ENCODE assay signal across 1 cellular context in genomic region chr16:31201511-31202401, GRCh38.
TF ChIP-seq lines count a peak whose summit lies in the region.

No MANE protein-coding gene starts in this region.

TF ChIP-seq in K562, 482 proteins besides CTCF, POLR2A, EP300 and RAD21 (continued from another document and continues in another):
- TF ChIP-seq IRF1 (CRISPR knock-in tag; IDR thresholded peaks at IDR 0.05; ENCODE audit: borderline replicate concordance) (no peak), PTTG1 (tag; IDR thresholded peaks at IDR 0.05; ENCODE audit: low read depth) (no peak), HCFC1 (IDR thresholded peaks at IDR 0.05; ENCODE audit: low read depth, low read length) (no peak), ZKSCAN1 (IDR thresholded peaks at IDR 0.05; ENCODE audit: low read depth, low read length) (no peak), ELF2 (CRISPR knock-in tag; IDR thresholded peaks at IDR 0.05) (no peak), ZNF512 (tag; IDR thresholded peaks at IDR 0.05) (no peak), FOXP4 (CRISPR knock-in tag; IDR thresholded peaks at IDR 0.05; ENCODE audit: borderline replicate concordance) (peak; percentile 58; the same call in 1 of the 2 replicates), POU5F1 (IDR thresholded peaks at IDR 0.05; ENCODE audit: borderline replicate concordance, low read depth, low read length, partially characterized antibody) (no peak), ZNF23 (CRISPR knock-in tag; IDR thresholded peaks at IDR 0.05) (no peak), ZNF444 (CRISPR knock-in tag; IDR thresholded peaks at IDR 0.05) (no peak), ILF3 (IDR thresholded peaks at IDR 0.05; ENCODE audit: borderline replicate concordance) (no peak), IRF9 (tag; IDR thresholded peaks at IDR 0.05) (no peak), EGR1 (conservative IDR thresholded peaks at IDR 0.05) (peak; percentile 57), PRMT5 (CRISPR knock-in tag; IDR thresholded peaks at IDR 0.05) (no peak), KAT2B (IDR thresholded peaks at IDR 0.05; ENCODE audit: low read depth, low read length) (no peak), NR2C2 (CRISPR knock-in tag; IDR thresholded peaks at IDR 0.05) (0 out of 2 replicates have a peak, but pooled peaks have one; percentile 29), NR2C2 (tag; IDR thresholded peaks at IDR 0.05) (no peak), ZNF184 (CRISPR knock-in tag; IDR thresholded peaks at IDR 0.05) (no peak), NFIC (IDR thresholded peaks at IDR 0.05) (peak; percentile 57), NELFE (IDR thresholded peaks at IDR 0.05; ENCODE audit: insufficient read depth, insufficient read length) (no peak), KDM5B (IDR thresholded peaks at IDR 0.05; ENCODE audit: insufficient replicate concordance, low read depth, low read length) (peak; percentile 70), CBFB (CRISPR knock-in tag; IDR thresholded peaks at IDR 0.05) (no peak), HDAC2 (IDR thresholded peaks at IDR 0.05) (no peak), ID3 (CRISPR knock-in tag; IDR thresholded peaks at IDR 0.05) (no peak), ID3 (tag; IDR thresholded peaks at IDR 0.05) (no peak), GATA2 (CRISPR knock-in tag; IDR thresholded peaks at IDR 0.05) (no peak), NR0B1 (IDR thresholded peaks at IDR 0.05; ENCODE audit: partially characterized antibody) (no peak), RFX5 (IDR thresholded peaks at IDR 0.05; ENCODE audit: low read depth, low read length) (no peak), SLC30A9 (CRISPR knock-in tag; IDR thresholded peaks at IDR 0.05) (no peak), POLR2G (IDR thresholded peaks at IDR 0.05; ENCODE audit: low read depth, low read length) (peak; percentile 63), ZNF140 (CRISPR knock-in tag; IDR thresholded peaks at IDR 0.05) (no peak), ZNF395 (CRISPR knock-in tag; IDR thresholded peaks at IDR 0.05) (no peak), TCF3 (CRISPR knock-in tag; IDR thresholded peaks at IDR 0.05) (no peak), ZNF165 (CRISPR knock-in tag; IDR thresholded peaks at IDR 0.05; ENCODE audit: borderline replicate concordance) (no peak), TBL1XR1 (IDR thresholded peaks at IDR 0.05; ENCODE audit: low read length in 2 of 2) (no peak), ZNF217 (CRISPR knock-in tag; IDR thresholded peaks at IDR 0.05) (no peak), HDAC6 (IDR thresholded peaks at IDR 0.05; ENCODE audit: low read depth, low read length) (no peak), ARID2 (IDR thresholded peaks at IDR 0.05) (no peak), ZHX1 (conservative IDR thresholded peaks at IDR 0.05; ENCODE audit: low read length) (no peak), ZNF282 (CRISPR knock-in tag; IDR thresholded peaks at IDR 0.05) (peak; percentile 62; the same call in 1 of the 2 replicates), KLF13 (tag; IDR thresholded peaks at IDR 0.05; ENCODE audit: borderline replicate concordance, low read depth) (no peak), TGIF2 (CRISPR knock-in tag; IDR thresholded peaks at IDR 0.05) (no peak), PML (IDR thresholded peaks at IDR 0.05; ENCODE audit: low read length) (no peak), XRCC3 (IDR thresholded peaks at IDR 0.05) (no peak), MITF (IDR thresholded peaks at IDR 0.05) (no peak), PHF8 (IDR thresholded peaks at IDR 0.05; ENCODE audit: borderline replicate concordance, low read length) (0 out of 2 replicates have a peak, but pooled peaks have one; percentile 13), RBM25 (IDR thresholded peaks at IDR 0.05; ENCODE audit: low read depth, low read length, severe bottlenecking) (no peak), SREBF2 (CRISPR knock-in tag; IDR thresholded peaks at IDR 0.05) (no peak), NCOA1 (IDR thresholded peaks at IDR 0.05; ENCODE audit: low read depth) (no peak), ATF7 (IDR thresholded peaks at IDR 0.05) (no peak), SMARCA5 (IDR thresholded peaks at IDR 0.05) (no peak), SMARCE1 (IDR thresholded peaks at IDR 0.05) (no peak), MTA3 (IDR thresholded peaks at IDR 0.05; ENCODE audit: borderline replicate concordance) (0 out of 2 replicates have a peak, but pooled peaks have one; percentile 28), SIN3A (IDR thresholded peaks at IDR 0.05; ENCODE audit: borderline replicate concordance in 2 of 2, control insufficient read depth in 1 of 2, low read depth in 2 of 2, low read length in 2 of 2) (no peak; a peak in 1 of 4 replicates), BMI1 (IDR thresholded peaks at IDR 0.05; ENCODE audit: low read length) (no peak), ZNF75A (CRISPR knock-in tag; IDR thresholded peaks at IDR 0.05) (no peak), E2F5 (CRISPR knock-in tag; IDR thresholded peaks at IDR 0.05) (no peak), TFAM (CRISPR knock-in tag; conservative IDR thresholded peaks at IDR 0.05) (no peak), ZNF57 (CRISPR knock-in tag; IDR thresholded peaks at IDR 0.05) (no peak), NCOA2 (IDR thresholded peaks at IDR 0.05; ENCODE audit: partially characterized antibody in 2 of 2) (no peak), CCNT2 (IDR thresholded peaks at IDR 0.05; ENCODE audit: borderline replicate concordance, extremely low read depth, insufficient read length, low read depth, low read length) (no peak), TEAD4 (IDR thresholded peaks at IDR 0.05; ENCODE audit: low read length) (no peak), TEAD4 (CRISPR knock-in tag; IDR thresholded peaks at IDR 0.05; ENCODE audit: borderline replicate concordance) (no peak), ZBTB8A (IDR thresholded peaks at IDR 0.05; ENCODE audit: partially characterized antibody) (no peak), OTX1 (CRISPR knock-in tag; IDR thresholded peaks at IDR 0.05) (no peak), ZNF780A (CRISPR knock-in tag; IDR thresholded peaks at IDR 0.05) (no peak), RAD51 (IDR thresholded peaks at IDR 0.05; ENCODE audit: borderline replicate concordance, low read depth) (no peak), MAFF (IDR thresholded peaks at IDR 0.05; ENCODE audit: low read length) (no peak), SMC3 (conservative IDR thresholded peaks at IDR 0.05; ENCODE audit: insufficient read depth, low read depth, low read length) (0 out of 2 replicates have a peak, but pooled peaks have one; percentile 9), SUPT5H (IDR thresholded peaks at IDR 0.05) (peak; percentile 52), SMAD3 (CRISPR knock-in tag; conservative IDR thresholded peaks at IDR 0.05) (no peak), HOXB6 (CRISPR knock-in tag; IDR thresholded peaks at IDR 0.05; ENCODE audit: borderline replicate concordance) (no peak)
